ENCODE assay signal across 22 cellular contexts in genomic region chr10:31816318-31816717, GRCh38.
DNase-seq lines count a peak whose midpoint lies in the region; ATAC-seq and TF ChIP-seq lines count a peak whose summit lies in the region.
"Had no signal": no experiment of that assay in that cellular context is flagged by ENCODE, and none has a peak within 500 bp of the region (broad histone marks: within the 10 kb centered on the region; RNA-seq: fewer than 3 reads in every experiment).

No MANE protein-coding gene starts in this region.

- H3K9ac ChIP-seq in stomach smooth muscle (ENCODE audit: low read length in 2 of 2): peak overlapping the region in 1 of 2 donors; percentile 50

- in situ Hi-C loops in astrocyte of the spinal cord (cut with HindIII; ENCODE audit: low sequenced_read_pairs): no loop called here

- no peaks in the 10 kb centered on the region for H3K9me3 ChIP-seq in stomach smooth muscle (ENCODE audit: control insufficient read depth in 2 of 2, low read length in 2 of 2)
- H3K9me3 ChIP-seq: Caco-2, heart right ventricle had no signal

- H3K27ac ChIP-seq in stomach smooth muscle (ENCODE audit: low read length): peak overlapping the region; percentile 64
- H3K27ac ChIP-seq: cardiac muscle cell, heart right ventricle had no signal

- H3K4me1 ChIP-seq in stomach smooth muscle (ENCODE audit: control insufficient read depth, insufficient read depth, low read length): no peaks in the 10 kb centered on the region
- H3K4me1 ChIP-seq: Caco-2 had no signal

- DNase-seq in HCEC 1CT: peak; percentile 73
- peak; percentile 51 for DNase-seq in astrocyte of the spinal cord (ENCODE audit: low read depth, low spot score)
- peak; percentile 67 for DNase-seq in iris pigment epithelial cell (ENCODE audit: low read depth)
- no peak for DNase-seq in dermis blood vessel endothelial cell
- DNase-seq in stimulated activated CD4-positive, alpha-beta T cell treated with anti-CD3 and anti-CD28 coated beads, Interleukin-2, amount 100 ng/mL, for 48 hours: no peak
- DNase-seq: activated T-cell treated with anti-CD3 and anti-CD28 coated beads, Interleukin-2, amount 50 U/mL, for 1 hour; Caco-2; effector CD8-positive, alpha-beta T cell; heart right ventricle; KBM-7; kidney; mammary epithelial cell; NCI-H2029; NCI-H510A; nephron progenitor cell; retina; Right ventricle myocardium superior; T-cell had no signal

- H3K4me3 ChIP-seq in astrocyte of the spinal cord (ENCODE audit: low read depth, low read length): no peak overlapping the region
- no peak overlapping the region for H3K4me3 ChIP-seq in stomach smooth muscle (ENCODE audit: low read length in 2 of 2)
- H3K4me3 ChIP-seq: cardiac muscle cell, heart right ventricle had no signal

- no peaks in the 10 kb centered on the region for H3K27me3 ChIP-seq in stomach smooth muscle (ENCODE audit: control insufficient read depth in 1 of 2, insufficient read depth in 2 of 2, low read length in 2 of 2)
- H3K27me3 ChIP-seq: cardiac muscle cell, heart right ventricle had no signal

- H3K36me3 ChIP-seq in stomach smooth muscle (ENCODE audit: control insufficient read depth in 2 of 2, insufficient read depth in 2 of 2, low read length in 2 of 2): peaks cover 3% of the 10 kb centered on the region in 2 donors

- no peak for TF ChIP-seq CTCF in astrocyte of the spinal cord (IDR thresholded peaks at IDR 0.05; ENCODE audit: low read depth, low read length)

- no peak for ATAC-seq in HG02938 (IDR thresholded peaks at IDR 0.05; ENCODE audit: unreplicated experiment)
- no peak for ATAC-seq in HG03378 (IDR thresholded peaks at IDR 0.05; ENCODE audit: unreplicated experiment)
- ATAC-seq: T-cell had no signal

Comparison
In these comparisons a context has a peak if more than half of its experiments do, and no peak if none do; other contexts are left out.
1. DNase-seq: peak in HCEC 1CT (single experiment), astrocyte of the spinal cord (single experiment) and iris pigment epithelial cell (single experiment); none in dermis blood vessel endothelial cell (single experiment) and stimulated activated CD4-positive, alpha-beta T cell treated with anti-CD3 and anti-CD28 coated beads, Interleukin-2, amount 100 ng/mL, for 48 hours (0 of 2).